ENCODE assay signal across 30 cellular contexts in the genomic region with DNA sequence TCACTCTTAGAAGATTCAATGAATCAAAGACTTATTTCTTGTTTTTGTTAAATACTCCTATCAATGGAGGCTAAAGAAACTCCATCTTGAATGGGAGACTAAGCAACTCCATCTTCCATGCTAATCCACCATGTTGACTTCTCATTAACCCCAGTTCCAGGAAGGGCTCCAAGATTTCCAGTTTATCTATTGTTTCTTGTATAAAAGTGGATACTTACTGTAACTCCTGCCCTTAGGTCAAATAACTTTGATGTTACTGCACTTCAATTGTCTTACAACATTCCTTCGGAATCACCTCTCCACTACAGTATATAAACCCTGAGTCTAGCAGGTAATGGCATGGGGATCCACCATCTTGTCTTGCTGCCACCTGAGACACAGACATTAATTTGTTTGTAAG.
"Had no signal": no experiment of that assay in that cellular context is flagged by ENCODE, and none has a peak within 500 bp of the region (broad histone marks: within the 10 kb centered on the region; RNA-seq: fewer than 3 reads in every experiment).

No MANE protein-coding gene starts in this region.

- H3K27me3 ChIP-seq: adrenal gland, SJCRH30 had no signal

- H3K4me3 ChIP-seq: adrenal gland, SJCRH30 had no signal

- FAIRE-seq: TTC549 had no signal

- H3K27me3 Mint-ChIP-seq: activated B cell treated with CpG ODN at 0.5 μM for 24 hours; activated CD4-positive, alpha-beta memory T cell treated with anti-CD3 and anti-CD28 coated beads for 36 hours; activated CD4-positive, alpha-beta T cell treated with anti-CD3 and anti-CD28 coated beads, Interleukin-2, amount 10 ng/mL, durations not matched to agents 7 days and 5 days; activated naive CD8-positive, alpha-beta T cell; activated T-helper 17 cell treated with anti-CD3 and anti-CD28 coated beads, Interleukin-2, amount 50 U/mL, for 72 hours; T-helper 17 cell had no signal

- H3K4me3 Mint-ChIP-seq: activated B cell treated with CpG ODN at 0.5 μM for 24 hours; activated CD4-positive, alpha-beta memory T cell treated with anti-CD3 and anti-CD28 coated beads for 36 hours; activated CD4-positive, alpha-beta T cell treated with anti-CD3 and anti-CD28 coated beads, Interleukin-2, amount 10 ng/mL, durations not matched to agents 7 days and 5 days; activated naive CD4-positive, alpha-beta T cell treated with anti-CD3 and anti-CD28 coated beads for 36 hours; activated naive CD8-positive, alpha-beta T cell; activated T-helper 17 cell treated with anti-CD3 and anti-CD28 coated beads, Interleukin-2, amount 50 U/mL, for 72 hours; T-helper 17 cell had no signal

- DNase-seq: activated B cell treated with CpG ODN at 0.5 μM for 24 hours; activated CD4-positive, alpha-beta memory T cell treated with anti-CD3 and anti-CD28 coated beads for 36 hours; activated CD4-positive, alpha-beta T cell treated with anti-CD3 and anti-CD28 coated beads for 1 hour; activated CD4-positive, alpha-beta T cell treated with anti-CD3 and anti-CD28 coated beads, Interleukin-2, amount 10 ng/mL, durations not matched to agents 7 days and 5 days; activated CD8-positive, alpha-beta memory T cell treated with anti-CD3 and anti-CD28 coated beads for 24 hours; activated gamma-delta T cell; activated naive CD4-positive, alpha-beta T cell treated with anti-CD3 and anti-CD28 coated beads for 36 hours; activated T-cell treated with anti-CD3 and anti-CD28 coated beads for 4 hours; activated T-cell treated with anti-CD3 and anti-CD28 coated beads, Interleukin-2, amount 50 U/mL, for 48 hours; adrenal gland; anterior cingulate cortex; caudate nucleus; IMR-90; Kasumi-1; KBM-7; NCI-H1092; NCI-H1417; NCI-H1930; NCI-H2171; NCI-H2227 treated with DMSO at 0.1 percent for 48 hours; NCI-H526; NCI-H82; Right ventricle myocardium superior; RPMI8226; SJCRH30; T-helper 17 cell; T-helper 9 cell had no signal

- H3K4me1 ChIP-seq: adrenal gland, SJCRH30 had no signal

- ATAC-seq: activated T-helper 17 cell treated with anti-CD3 and anti-CD28 coated beads, Interleukin-2, amount 50 U/mL, for 72 hours; T-helper 17 cell had no signal

- H3K27ac Mint-ChIP-seq: activated B cell treated with CpG ODN at 0.5 μM for 24 hours; activated CD4-positive, alpha-beta memory T cell treated with anti-CD3 and anti-CD28 coated beads for 36 hours; activated CD4-positive, alpha-beta T cell treated with anti-CD3 and anti-CD28 coated beads, Interleukin-2, amount 10 ng/mL, durations not matched to agents 7 days and 5 days; activated naive CD4-positive, alpha-beta T cell treated with anti-CD3 and anti-CD28 coated beads for 36 hours; activated naive CD8-positive, alpha-beta T cell; activated T-helper 17 cell treated with anti-CD3 and anti-CD28 coated beads, Interleukin-2, amount 50 U/mL, for 72 hours; T-helper 17 cell had no signal

- H3K4me1 Mint-ChIP-seq: activated B cell treated with CpG ODN at 0.5 μM for 24 hours; activated CD4-positive, alpha-beta T cell treated with anti-CD3 and anti-CD28 coated beads, Interleukin-2, amount 10 ng/mL, durations not matched to agents 7 days and 5 days; activated T-helper 17 cell treated with anti-CD3 and anti-CD28 coated beads, Interleukin-2, amount 50 U/mL, for 72 hours; T-helper 17 cell had no signal

- H3K27ac ChIP-seq: adrenal gland, SJCRH30 had no signal
